ENCODE assay signal across 1 cellular context in the genomic region with DNA sequence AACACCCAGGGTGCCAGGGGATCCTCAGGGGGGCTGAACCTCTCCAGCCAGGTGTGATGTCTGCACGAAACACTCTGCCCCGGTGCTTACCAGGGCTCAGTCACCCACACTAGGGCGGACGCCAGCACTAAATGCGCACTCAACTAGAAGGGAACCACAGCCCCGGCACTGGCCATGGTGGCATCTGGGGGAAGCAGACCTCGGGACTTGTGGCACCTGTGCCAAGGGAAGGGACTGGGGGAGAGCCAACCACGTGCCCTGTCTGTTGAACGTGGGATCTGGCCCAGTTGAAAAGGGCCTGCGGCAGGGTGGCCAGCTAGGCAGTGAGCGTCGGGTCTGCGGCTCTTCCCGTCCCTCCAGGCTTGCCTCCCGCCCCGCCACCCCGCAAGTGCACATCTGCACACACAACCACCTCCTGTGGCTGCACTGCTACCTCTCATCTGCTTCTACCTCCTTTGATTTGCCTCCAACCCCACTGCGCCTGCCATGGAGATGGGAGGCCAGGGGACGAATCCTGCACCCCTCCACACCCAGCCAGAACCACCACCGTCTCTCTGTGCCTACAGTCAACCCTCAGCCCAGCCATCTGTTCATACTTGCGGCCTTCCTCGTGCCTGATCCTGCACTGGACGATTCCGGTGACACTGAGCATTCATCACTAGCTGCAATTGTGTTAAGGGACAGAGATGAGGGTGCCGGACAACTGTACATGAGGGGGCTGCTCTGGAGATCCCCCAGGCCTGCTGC.
TF ChIP-seq lines count a peak whose summit lies in the region.

No MANE protein-coding gene starts in this region.

TF ChIP-seq in SK-N-SH treated with all-trans-retinoic acid at 6 μM for 48 hours, 23 proteins besides CTCF, POLR2A, EP300 and RAD21 (continued from another document):
- TF ChIP-seq, protein P1, sequence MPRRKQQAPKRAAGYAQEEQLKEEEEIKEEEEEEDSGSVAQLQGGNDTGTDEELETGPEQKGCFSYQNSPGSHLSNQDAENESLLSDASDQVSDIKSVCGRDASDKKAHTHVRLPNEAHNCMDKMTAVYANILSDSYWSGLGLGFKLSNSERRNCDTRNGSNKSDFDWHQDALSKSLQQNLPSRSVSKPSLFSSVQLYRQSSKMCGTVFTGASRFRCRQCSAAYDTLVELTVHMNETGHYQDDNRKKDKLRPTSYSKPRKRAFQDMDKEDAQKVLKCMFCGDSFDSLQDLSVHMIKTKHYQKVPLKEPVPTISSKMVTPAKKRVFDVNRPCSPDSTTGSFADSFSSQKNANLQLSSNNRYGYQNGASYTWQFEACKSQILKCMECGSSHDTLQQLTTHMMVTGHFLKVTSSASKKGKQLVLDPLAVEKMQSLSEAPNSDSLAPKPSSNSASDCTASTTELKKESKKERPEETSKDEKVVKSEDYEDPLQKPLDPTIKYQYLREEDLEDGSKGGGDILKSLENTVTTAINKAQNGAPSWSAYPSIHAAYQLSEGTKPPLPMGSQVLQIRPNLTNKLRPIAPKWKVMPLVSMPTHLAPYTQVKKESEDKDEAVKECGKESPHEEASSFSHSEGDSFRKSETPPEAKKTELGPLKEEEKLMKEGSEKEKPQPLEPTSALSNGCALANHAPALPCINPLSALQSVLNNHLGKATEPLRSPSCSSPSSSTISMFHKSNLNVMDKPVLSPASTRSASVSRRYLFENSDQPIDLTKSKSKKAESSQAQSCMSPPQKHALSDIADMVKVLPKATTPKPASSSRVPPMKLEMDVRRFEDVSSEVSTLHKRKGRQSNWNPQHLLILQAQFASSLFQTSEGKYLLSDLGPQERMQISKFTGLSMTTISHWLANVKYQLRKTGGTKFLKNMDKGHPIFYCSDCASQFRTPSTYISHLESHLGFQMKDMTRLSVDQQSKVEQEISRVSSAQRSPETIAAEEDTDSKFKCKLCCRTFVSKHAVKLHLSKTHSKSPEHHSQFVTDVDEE (CRISPR knock-in tag; IDR thresholded peaks at IDR 0.05) = no peak
- TF ChIP-seq RARB (CRISPR knock-in tag; IDR thresholded peaks at IDR 0.05) = no peak
- TF ChIP-seq, protein P2, sequence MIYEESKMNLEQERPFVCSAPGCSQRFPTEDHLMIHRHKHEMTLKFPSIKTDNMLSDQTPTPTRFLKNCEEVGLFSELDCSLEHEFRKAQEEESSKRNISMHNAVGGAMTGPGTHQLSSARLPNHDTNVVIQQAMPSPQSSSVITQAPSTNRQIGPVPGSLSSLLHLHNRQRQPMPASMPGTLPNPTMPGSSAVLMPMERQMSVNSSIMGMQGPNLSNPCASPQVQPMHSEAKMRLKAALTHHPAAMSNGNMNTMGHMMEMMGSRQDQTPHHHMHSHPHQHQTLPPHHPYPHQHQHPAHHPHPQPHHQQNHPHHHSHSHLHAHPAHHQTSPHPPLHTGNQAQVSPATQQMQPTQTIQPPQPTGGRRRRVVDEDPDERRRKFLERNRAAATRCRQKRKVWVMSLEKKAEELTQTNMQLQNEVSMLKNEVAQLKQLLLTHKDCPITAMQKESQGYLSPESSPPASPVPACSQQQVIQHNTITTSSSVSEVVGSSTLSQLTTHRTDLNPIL (CRISPR knock-in tag; IDR thresholded peaks at IDR 0.05; ENCODE audit: low read depth) = no peak
- TF ChIP-seq, protein P3, sequence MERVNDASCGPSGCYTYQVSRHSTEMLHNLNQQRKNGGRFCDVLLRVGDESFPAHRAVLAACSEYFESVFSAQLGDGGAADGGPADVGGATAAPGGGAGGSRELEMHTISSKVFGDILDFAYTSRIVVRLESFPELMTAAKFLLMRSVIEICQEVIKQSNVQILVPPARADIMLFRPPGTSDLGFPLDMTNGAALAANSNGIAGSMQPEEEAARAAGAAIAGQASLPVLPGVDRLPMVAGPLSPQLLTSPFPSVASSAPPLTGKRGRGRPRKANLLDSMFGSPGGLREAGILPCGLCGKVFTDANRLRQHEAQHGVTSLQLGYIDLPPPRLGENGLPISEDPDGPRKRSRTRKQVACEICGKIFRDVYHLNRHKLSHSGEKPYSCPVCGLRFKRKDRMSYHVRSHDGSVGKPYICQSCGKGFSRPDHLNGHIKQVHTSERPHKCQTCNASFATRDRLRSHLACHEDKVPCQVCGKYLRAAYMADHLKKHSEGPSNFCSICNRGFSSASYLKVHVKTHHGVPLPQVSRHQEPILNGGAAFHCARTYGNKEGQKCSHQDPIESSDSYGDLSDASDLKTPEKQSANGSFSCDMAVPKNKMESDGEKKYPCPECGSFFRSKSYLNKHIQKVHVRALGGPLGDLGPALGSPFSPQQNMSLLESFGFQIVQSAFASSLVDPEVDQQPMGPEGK (CRISPR knock-in tag; IDR thresholded peaks at IDR 0.05; ENCODE audit: borderline replicate concordance) = no peak
- TF ChIP-seq ISL1 (CRISPR knock-in tag; IDR thresholded peaks at IDR 0.05) = no peak
